ENCODE assay signal across 15 cellular contexts in the genomic region with DNA sequence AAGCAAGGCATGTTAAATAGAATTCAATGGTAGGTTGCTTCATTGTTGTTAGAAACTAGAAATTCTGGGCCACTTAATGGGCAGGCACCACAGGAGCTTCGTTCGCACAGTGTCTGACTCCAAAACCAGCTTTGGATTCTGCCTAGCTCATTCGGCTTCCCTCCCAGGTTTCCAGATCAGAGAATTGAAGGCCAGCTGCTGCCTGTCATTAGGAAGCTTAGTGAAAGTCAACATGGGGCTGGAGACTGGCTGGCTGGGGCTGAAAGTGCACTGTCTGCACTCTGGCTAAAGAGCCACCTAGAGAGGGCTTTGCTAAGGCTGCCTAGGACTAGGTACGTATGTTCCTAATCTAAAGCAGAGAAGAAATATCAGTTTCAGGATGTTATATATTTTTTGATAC.
DNase-seq lines count a peak whose midpoint lies in the region; ATAC-seq lines count a peak whose summit lies in the region.
"Had no signal": no experiment of that assay in that cellular context is flagged by ENCODE, and none has a peak within 500 bp of the region (broad histone marks: within the 10 kb centered on the region; RNA-seq: fewer than 3 reads in every experiment).

No MANE protein-coding gene starts in this region.

- no peak overlapping the region for H4K12ac ChIP-seq in trophoblast cell (ENCODE audit: low read depth, low read length)

- no peak overlapping the region for H2AK5ac ChIP-seq in trophoblast cell (ENCODE audit: low read length)

- H3K79me1 ChIP-seq in trophoblast cell (ENCODE audit: low read length), result no peaks in the 10 kb centered on the region

- H3K27ac ChIP-seq in trophoblast cell (ENCODE audit: low read depth, low read length), result no peak overlapping the region
- H3K27ac ChIP-seq: BLaER1, foreskin keratinocyte, PC-9 had no signal

- DNase-seq in DMS153 treated with DMSO at 0.1 percent for 48 hours (lab: John Stamatoyannopoulos, UW; ENCODE audit: unreplicated experiment) (peak; percentile 69), NCI-H1417 treated with DMSO at 0.1 percent for 48 hours (lab: John Stamatoyannopoulos, UW) (peak; percentile 73), NCI-H82 treated with DMSO at 0.1 percent for 48 hours (lab: John Stamatoyannopoulos, UW; ENCODE audit: unreplicated experiment) (peak; percentile 97), left kidney (ENCODE audit: low read depth, low spot score) (peak; percentile 42), trophoblast cell (no peak), KBM-7 (no peak)
- DNase-seq: activated CD4-positive, alpha-beta T cell treated with anti-CD3 and anti-CD28 coated beads, Interleukin-2, amount 10 ng/mL, durations not matched to agents 7 days and 5 days; effector CD4-positive, alpha-beta T cell; foreskin keratinocyte; naive B cell; NCI-H1436; PC-9 had no signal

- no peaks in the 10 kb centered on the region for H3K27me3 ChIP-seq in trophoblast cell (ENCODE audit: insufficient read depth, low read length)
- H3K27me3 ChIP-seq: BLaER1, foreskin keratinocyte had no signal

- no peak for ATAC-seq in HG03196 (IDR thresholded peaks at IDR 0.05; ENCODE audit: unreplicated experiment)
- ATAC-seq in HG02840 (IDR thresholded peaks at IDR 0.05; ENCODE audit: low FRiP score, unreplicated experiment), result no peak
- ATAC-seq: foreskin keratinocyte had no signal

- H3K4ac ChIP-seq in trophoblast cell (ENCODE audit: low read depth, low read length), result no peak overlapping the region

- WGBS in trophoblast cell (ENCODE audit: extremely low coverage, insufficient coverage, insufficient read length), result no CpG with 5 or more reads among the region's 4 CpGs

- no peaks in the 10 kb centered on the region for H3K9me3 ChIP-seq in trophoblast cell (ENCODE audit: insufficient read depth, low read depth, low read length)
- H3K9me3 ChIP-seq: BLaER1 had no signal

- H2BK5ac ChIP-seq in trophoblast cell (ENCODE audit: low read depth, low read length, poor library complexity), result no peak overlapping the region

- H3K79me2 ChIP-seq in trophoblast cell (ENCODE audit: control insufficient read depth, insufficient read depth, low read length, poor library complexity), result no peaks in the 10 kb centered on the region

- H2BK120ac ChIP-seq in trophoblast cell (ENCODE audit: insufficient read depth, low read length, poor library complexity), result no peak overlapping the region

- H3K4me1 ChIP-seq in trophoblast cell (ENCODE audit: control insufficient read depth in 1 of 2, insufficient read depth in 2 of 2, low read length in 2 of 2), result no peaks in the 10 kb centered on the region
- H3K4me1 ChIP-seq: BLaER1, foreskin keratinocyte had no signal

- H2AFZ ChIP-seq in trophoblast cell (ENCODE audit: insufficient read depth, low read length, poor library complexity), result no peak overlapping the region
- H2AFZ ChIP-seq: PC-9 had no signal

- H3K4me3 ChIP-seq in trophoblast cell (ENCODE audit: low read depth, low read length), result no peak overlapping the region
- H3K4me3 ChIP-seq: BLaER1, PC-9 had no signal

- in situ Hi-C loops in KBM-7 (cut with MboI; ENCODE audit: low pct_unique_long_range_greater_than_20kb, low sequenced_read_pairs), result no loop called here

- no peaks in the 10 kb centered on the region for H3K36me3 ChIP-seq in trophoblast cell (ENCODE audit: control insufficient read depth in 1 of 2, insufficient read depth in 2 of 2, low read length in 2 of 2)
- H3K36me3 ChIP-seq: BLaER1 had no signal

- no peak overlapping the region for H3K9ac ChIP-seq in trophoblast cell (ENCODE audit: low read length)
- H3K9ac ChIP-seq: BLaER1 had no signal

- no peak overlapping the region for H4K8ac ChIP-seq in trophoblast cell (ENCODE audit: low read depth, low read length)

- no peak overlapping the region for H3K23ac ChIP-seq in trophoblast cell (ENCODE audit: low read length)

- no peak overlapping the region for H4K91ac ChIP-seq in trophoblast cell (ENCODE audit: low read depth, low read length)

- no peak overlapping the region for H3K14ac ChIP-seq in trophoblast cell (ENCODE audit: low read length)

- H3K18ac ChIP-seq in trophoblast cell (ENCODE audit: low read length), result no peak overlapping the region

- no peak overlapping the region for H3K4me2 ChIP-seq in trophoblast cell (ENCODE audit: low read length)
- H3K4me2 ChIP-seq: BLaER1, PC-9 had no signal

- no peak overlapping the region for H2BK12ac ChIP-seq in trophoblast cell (ENCODE audit: low read length)

Comparison
In these comparisons a context has a peak if more than half of its experiments do, and no peak if none do; other contexts are left out.
1. DNase-seq: peak in DMS153 treated with DMSO at 0.1 percent for 48 hours (single experiment), NCI-H1417 treated with DMSO at 0.1 percent for 48 hours (single experiment), NCI-H82 treated with DMSO at 0.1 percent for 48 hours (single experiment) and left kidney (single experiment); none in trophoblast cell (0 of 2) and KBM-7 (single experiment).